Comparison of ENCODE assay signal across 13 cellular contexts in genomic region chr11:57340228-57340627, GRCh38. TPM values are rescaled to one million over a fixed set of nuclear protein-coding genes. Genes with fewer than 3 reads are reported as not detected.
DNase-seq lines count a peak whose midpoint lies in the region; ATAC-seq and TF ChIP-seq lines count a peak whose summit lies in the region.
"Had no signal": no experiment of that assay in that cellular context is flagged by ENCODE, and none has a peak within 500 bp of the region (broad histone marks: within the 10 kb centered on the region; RNA-seq: fewer than 3 reads in every experiment).

No MANE protein-coding gene starts in this region.

- peaks cover 16% of the 10 kb centered on the region for H3K27me3 Mint-ChIP-seq in osteocyte (ENCODE audit: unreplicated experiment)

- no peak overlapping the region for H3K27ac Mint-ChIP-seq in osteocyte (ENCODE audit: unreplicated experiment)

- H3K4me1 Mint-ChIP-seq in osteocyte (ENCODE audit: unreplicated experiment), result peaks cover 8% of the 10 kb centered on the region

- no peak overlapping the region for H3K4me3 Mint-ChIP-seq in osteocyte (ENCODE audit: unreplicated experiment)

- no peaks in the 10 kb centered on the region for H3K9me3 Mint-ChIP-seq in osteocyte (ENCODE audit: unreplicated experiment)

- peak; percentile 16; the same call in 1 of the 2 replicates for TF ChIP-seq CTCF in C4-2B (conservative IDR thresholded peaks at IDR 0.05)
- no peak for TF ChIP-seq CTCF in osteocyte (IDR thresholded peaks at IDR 0.05)

- DNase-seq in HuH-7.5 (ENCODE audit: low spot score), result peak; percentile 36
- DNase-seq in UCSD-AML1 (lab: John Stamatoyannopoulos, UW; ENCODE audit: unreplicated experiment), result peak; percentile 44
- DNase-seq in left lobe of liver (ENCODE audit: low spot score), result no peak
- DNase-seq in osteocyte (ENCODE audit: extremely low spot score, unreplicated experiment), result no peak
- no peak for DNase-seq in stimulated activated CD4-positive, alpha-beta T cell treated with anti-CD3 and anti-CD28 coated beads, Interleukin-4, amount 100 ng/mL, for 4 hours
- DNase-seq: activated CD8-positive, alpha-beta memory T cell treated with anti-CD3 and anti-CD28 coated beads, Interleukin-2, amount 50 U/mL, for 4 hours; left lung; stimulated activated CD4-positive, alpha-beta T cell treated with anti-CD3 and anti-CD28 coated beads, Interleukin-1b, Interleukin-23, amount 100 ng/mL, for 48 hours had no signal

- no peak overlapping the region for H3K27ac ChIP-seq in C4-2B
- H3K27ac ChIP-seq: coronary artery, left lung, RWPE1 had no signal

- H3K36me3 Mint-ChIP-seq in osteocyte (ENCODE audit: unreplicated experiment), result no peaks in the 10 kb centered on the region

- ATAC-seq in left lobe of liver, result peak; percentile 32
- ATAC-seq in GM19035 (IDR thresholded peaks at IDR 0.05; ENCODE audit: unreplicated experiment), result no peak
- no peak for ATAC-seq in GM21447 (IDR thresholded peaks at IDR 0.05; ENCODE audit: unreplicated experiment)
- ATAC-seq: left lung had no signal

RNA-seq across cellular contexts. Expression of gene P2RX3, which starts 2.1 kb away (rescaled TPM):
- total RNA-seq in left lobe of liver, result 0.50 TPM
- total RNA-seq in osteocyte, result not detected in 2 replicates
- total RNA-seq: left lung had no signal

RNA-seq across cellular contexts. Expression of gene SSRP1, which starts 4.5 kb away (rescaled TPM):
- 24.3 TPM for total RNA-seq in left lobe of liver
- total RNA-seq in osteocyte, result 97.4 and 99.4 TPM in 2 replicates

RNA-seq across cellular contexts. Expression of gene TNKS1BP1, which starts 15.5 kb away (rescaled TPM):
- total RNA-seq in left lobe of liver, result 102 TPM
- total RNA-seq in osteocyte, result 152 and 169 TPM in 2 replicates

RNA-seq across cellular contexts. Expression of gene PRG3, which starts 40.7 kb away (rescaled TPM):
- not detected for total RNA-seq in left lobe of liver
- not detected in 2 replicates for total RNA-seq in osteocyte
- total RNA-seq: left lung had no signal

RNA-seq across cellular contexts. Expression of gene PRG2, which starts 50.2 kb away (rescaled TPM):
- total RNA-seq in left lobe of liver, result 1.6 TPM
- not detected in 2 replicates for total RNA-seq in osteocyte

Comparison
In these comparisons a context has a peak if more than half of its experiments do, and no peak if none do; other contexts are left out.
1. DNase-seq: peak in HuH-7.5 (single experiment) and UCSD-AML1 (single experiment); none in left lobe of liver (single experiment), osteocyte (single experiment) and stimulated activated CD4-positive, alpha-beta T cell treated with anti-CD3 and anti-CD28 coated beads, Interleukin-4, amount 100 ng/mL, for 4 hours (0 of 2).